ENCODE assay signal across 14 cellular contexts in the genomic region with DNA sequence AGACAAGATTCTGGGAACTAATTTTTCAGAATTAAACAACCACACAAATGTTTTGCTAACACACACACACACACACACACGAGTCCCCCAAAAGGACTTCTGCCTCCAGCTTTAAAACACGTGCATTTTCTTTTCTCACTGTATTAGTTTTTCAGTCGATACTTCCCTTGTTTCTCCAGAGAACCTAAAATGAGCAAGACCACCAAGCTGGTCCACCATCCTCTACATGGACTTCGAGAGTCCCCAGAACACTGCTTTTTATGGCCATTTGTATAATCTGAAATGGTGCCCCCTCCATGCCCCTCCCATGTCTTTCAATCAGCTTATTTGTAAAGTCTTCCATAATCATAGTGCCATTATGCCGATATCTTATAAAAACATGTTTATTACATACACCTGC. TPM values are rescaled to one million over a fixed set of nuclear protein-coding genes. Genes with fewer than 3 reads are reported as not detected.
DNase-seq lines count a peak whose midpoint lies in the region; ATAC-seq and TF ChIP-seq lines count a peak whose summit lies in the region.
"Had no signal": no experiment of that assay in that cellular context is flagged by ENCODE, and none has a peak within 500 bp of the region (broad histone marks: within the 10 kb centered on the region; RNA-seq: fewer than 3 reads in every experiment).

No MANE protein-coding gene starts in this region.

- peak overlapping the region; percentile 72 for H3K27ac ChIP-seq in effector memory CD4-positive, alpha-beta T cell (ENCODE audit: insufficient read depth, low read length, poor library complexity, severe bottlenecking)
- H3K27ac ChIP-seq in transverse colon = peak overlapping the region; percentile 35 to 69 (median 44)
- H3K27ac ChIP-seq in mammary epithelial cell (ENCODE audit: insufficient read depth, low read depth, low read length) = no peak overlapping the region
- H3K27ac ChIP-seq: brain microvascular endothelial cell, left ventricle myocardium inferior had no signal

- no peaks in the 10 kb centered on the region for H3K9me3 Mint-ChIP-seq in activated naive CD4-positive, alpha-beta T cell treated with anti-CD3 and anti-CD28 coated beads for 36 hours
- peaks cover 0 to 11% (median 9%) of the 10 kb centered on the region in 3 donors for H3K9me3 Mint-ChIP-seq in T-cell

- BruUV-seq in mammary epithelial cell (replicated peaks; lab: Mats Ljungman, UMichigan) = no TSS peak

- 63 to 67% methylated on average over 4 to 5 of the region's 5 CpGs for WGBS in transverse colon (ENCODE audit: low coverage in 1 of 2), 2 donors
- WGBS in mammary epithelial cell (ENCODE audit: low coverage, missing lambda C conversion rate) = 85% methylated on average over 5 of the region's 5 CpGs

- POLR2A ChIA-PET in T-cell (lab: Charles Lee) = interaction anchor here in 1 of 2 donors (0.7 kb wide), 1 partner anchor 13 kb away, joined by 3 read pairs; no protein-coding TSS in a partner anchor

- no peaks in the 10 kb centered on the region for H3K79me2 ChIP-seq in mammary epithelial cell (ENCODE audit: insufficient read depth, low read length)

- in situ Hi-C loops in transverse colon (cut with MboI; ENCODE audit: low pct_ligation_motif_present in 1 of 4, low pct_unique_long_range_greater_than_20kb in 1 of 4, low sequenced_read_pairs in 3 of 4) = loop anchor here in 1 of 4 donors (25.0 kb wide), 2 partner anchors 396 to 546 kb away; a partner anchor contains a TSS
- in situ Hi-C loops in mammary epithelial cell (cut with MboI; ENCODE audit: low sequenced_read_pairs in 2 of 2) = no loop called here

- no peaks in the 10 kb centered on the region for H3K9me3 ChIP-seq in effector memory CD4-positive, alpha-beta T cell (ENCODE audit: control insufficient read depth, low read length)
- H3K9me3 ChIP-seq in transverse colon (no peaks in the 10 kb centered on the region), mammary epithelial cell (replicated peaks; ENCODE audit: insufficient read depth, low read length) (no peaks in the 10 kb centered on the region)
- H3K9me3 ChIP-seq: left ventricle myocardium inferior had no signal

- H2AFZ ChIP-seq in mammary epithelial cell (ENCODE audit: low read depth, low read length) = no peak overlapping the region

- no peak for TF ChIP-seq POLR2A in transverse colon (IDR thresholded peaks at IDR 0.05)

- peaks cover 95% of the 10 kb centered on the region for H3K4me1 Mint-ChIP-seq in activated naive CD4-positive, alpha-beta T cell treated with anti-CD3 and anti-CD28 coated beads for 36 hours (ENCODE audit: low read depth)
- H3K4me1 Mint-ChIP-seq in T-cell = peaks cover 93 to 99% (median 97%) of the 10 kb centered on the region in 3 donors

- H3K4me3 ChIP-seq in effector memory CD4-positive, alpha-beta T cell (ENCODE audit: insufficient read depth, low read depth, low read length, poor library complexity, severe bottlenecking) = no peak overlapping the region
- H3K4me3 ChIP-seq in transverse colon (no peak overlapping the region), mammary epithelial cell (replicated peaks in 1 of 3; ENCODE audit: insufficient read depth in 1 of 3, low read depth in 2 of 3, low read length in 3 of 3) (no peak overlapping the region)
- H3K4me3 ChIP-seq: left ventricle myocardium inferior had no signal

- peak overlapping the region; percentile 99 for H3K27ac Mint-ChIP-seq in activated naive CD4-positive, alpha-beta T cell treated with anti-CD3 and anti-CD28 coated beads for 36 hours
- peak overlapping the region; percentile 95 to 96 for H3K27ac Mint-ChIP-seq in T-cell

- DNase-seq in activated naive CD4-positive, alpha-beta T cell treated with anti-CD3 and anti-CD28 coated beads for 36 hours = no peak
- no peak for DNase-seq in activated naive CD4-positive, alpha-beta T cell treated with anti-CD3 and anti-CD28 coated beads, Interleukin-2, amount 50 U/mL, for 16 hours
- DNase-seq in T-cell (no peak), transverse colon (no peak), posterior cingulate gyrus (no peak), mammary epithelial cell (no peak), NCI-H128 (lab: John Stamatoyannopoulos, UW; ENCODE audit: unreplicated experiment) (no peak)
- no peak for DNase-seq in effector memory CD4-positive, alpha-beta T cell
- DNase-seq: brain microvascular endothelial cell, left ventricle myocardium inferior, NCI-H1105 treated with DMSO at 0.1 percent for 48 hours had no signal

- no peak overlapping the region for H3K9ac ChIP-seq in mammary epithelial cell (ENCODE audit: insufficient read depth, low read length)

- H3K4me2 ChIP-seq in mammary epithelial cell (ENCODE audit: insufficient read depth, low read depth, low read length) = no peak overlapping the region

- TF ChIP-seq EP300 in transverse colon (IDR thresholded peaks at IDR 0.05; ENCODE audit: low read depth) = no peak

- intact Hi-C loops in activated naive CD4-positive, alpha-beta T cell treated with anti-CD3 and anti-CD28 coated beads for 36 hours (cut with micrococcal nuclease) = loop anchor here (1.0 to 5.0 kb wide), 13 partner anchors 12 to 586 kb away; a partner anchor contains a TSS
- intact Hi-C loops in transverse colon (cut with DNase I; ENCODE audit: low total_unique reads) (no loop called here), posterior cingulate gyrus (cut with DNase I) (no loop called here), mammary epithelial cell (cut with micrococcal nuclease) (no loop called here)

- ATAC-seq in T-cell (replicated peaks in 1 of 4) = no peak
- ATAC-seq: HepG2 had no signal

- H3K27me3 Mint-ChIP-seq in activated naive CD4-positive, alpha-beta T cell treated with anti-CD3 and anti-CD28 coated beads for 36 hours (ENCODE audit: low read depth) = no peaks in the 10 kb centered on the region
- H3K27me3 Mint-ChIP-seq in T-cell = peaks cover 0 to 2% of the 10 kb centered on the region in 2 donors

- no peaks in the 10 kb centered on the region for H4K20me1 ChIP-seq in mammary epithelial cell (ENCODE audit: insufficient read depth, low read length)

- TF ChIP-seq CTCF in transverse colon (IDR thresholded peaks at IDR 0.05) = no peak
- TF ChIP-seq CTCF in mammary epithelial cell (conservative IDR thresholded peaks at IDR 0.05 in 1 of 2, IDR thresholded peaks at IDR 0.05 in 1 of 2; ENCODE audit: extremely low read depth in 1 of 2, insufficient read depth in 1 of 2, low read depth in 1 of 2, low read length in 2 of 2) = no peak

- H3K27me3 ChIP-seq in effector memory CD4-positive, alpha-beta T cell (replicated peaks; ENCODE audit: control insufficient read depth, insufficient read depth, low read length, poor library complexity, severe bottlenecking) = no peaks in the 10 kb centered on the region
- H3K27me3 ChIP-seq in transverse colon (no peaks in the 10 kb centered on the region), mammary epithelial cell (ENCODE audit: insufficient read depth, low read length) (no peaks in the 10 kb centered on the region)
- H3K27me3 ChIP-seq: brain microvascular endothelial cell had no signal

- H3K36me3 ChIP-seq in effector memory CD4-positive, alpha-beta T cell (ENCODE audit: control insufficient read depth, insufficient read depth, low read length) = no peaks in the 10 kb centered on the region
- H3K36me3 ChIP-seq in transverse colon (no peaks in the 10 kb centered on the region), mammary epithelial cell (ENCODE audit: insufficient read depth, low read length) (no peaks in the 10 kb centered on the region)
- H3K36me3 ChIP-seq: brain microvascular endothelial cell, left ventricle myocardium inferior had no signal

- CTCF ChIA-PET in activated naive CD4-positive, alpha-beta T cell treated with anti-CD3 and anti-CD28 coated beads for 36 hours (lab: Charles Lee) = interaction anchor here (0.5 to 10.6 kb wide), 5 partner anchors 8 to 597 kb away, joined by 3 to 234 read pairs (median 3); a partner anchor contains a TSS
- CTCF ChIA-PET in T-cell (lab: Charles Lee) (interaction anchor here in 1 of 2 donors (1.4 to 5.6 kb wide), 2 partner anchors 19 to 118 kb away, joined by 3 to 50 read pairs; a partner anchor contains a TSS), mammary epithelial cell (lab: Charles Lee; ENCODE audit: low non-redundant PET) (no interaction called here)

- H3K36me3 Mint-ChIP-seq in activated naive CD4-positive, alpha-beta T cell treated with anti-CD3 and anti-CD28 coated beads for 36 hours (ENCODE audit: low read depth) = no peaks in the 10 kb centered on the region
- no peaks in the 10 kb centered on the region for H3K36me3 Mint-ChIP-seq in T-cell

- peak overlapping the region; percentile 59 for H3K4me3 Mint-ChIP-seq in activated naive CD4-positive, alpha-beta T cell treated with anti-CD3 and anti-CD28 coated beads for 36 hours
- peak overlapping the region; percentile 62 to 81 (median 63) for H3K4me3 Mint-ChIP-seq in T-cell

- H3K4me1 ChIP-seq in effector memory CD4-positive, alpha-beta T cell (ENCODE audit: control insufficient read depth, insufficient read depth, low read length, poor library complexity, severe bottlenecking) = peaks cover 72% of the 10 kb centered on the region
- H3K4me1 ChIP-seq in transverse colon = peaks cover 0 to 6% (median 2%) of the 10 kb centered on the region in 4 donors
- H3K4me1 ChIP-seq in mammary epithelial cell (ENCODE audit: insufficient read depth, low read length) = peaks cover 27% of the 10 kb centered on the region

- dilution Hi-C loops in mammary epithelial cell (cut with HindIII; ENCODE audit: low sequenced_read_pairs) = no loop called here

RNA-seq across cellular contexts. Expression of a gene that starts 10.8 kb away (rescaled TPM):
- total RNA-seq in activated naive CD4-positive, alpha-beta T cell treated with anti-CD3 and anti-CD28 coated beads for 36 hours = 1 to 10 TPM; 5.3 to 5.5 TPM
- total RNA-seq in T-cell = 10 to 100 TPM in 4 of 5 donors, 1 to 10 TPM in 1; 3.6 to 28.1 (median 10.9) TPM
- total RNA-seq in transverse colon = 1 to 10 TPM in 1 of 4 donors, under 1 TPM in 1, not detected in 2; 0.82 to 2.7 TPM
- 1 to 10 TPM in 1 of 2 donors, under 1 TPM in 1; 0.87 to 1.0 TPM for total RNA-seq in mammary epithelial cell
- polyA plus RNA-seq in mammary epithelial cell = 0.58 TPM
- 3.5 TPM for polyA minus RNA-seq in mammary epithelial cell
- total RNA-seq: H4 had no signal
- polyA plus RNA-seq: neural cell had no signal

RNA-seq across cellular contexts. Expression of a gene that starts 16.3 kb away (rescaled TPM):
- total RNA-seq in activated naive CD4-positive, alpha-beta T cell treated with anti-CD3 and anti-CD28 coated beads for 36 hours = 100 to 1,000 TPM; 210 to 213 TPM
- 100 to 1,000 TPM; 128 to 234 (median 222) TPM for total RNA-seq in T-cell
- total RNA-seq in transverse colon = 10 to 100 TPM; 43.4 to 61.0 (median 50.7) TPM
- total RNA-seq in mammary epithelial cell = 10 to 100 TPM in 1 of 2 donors, 1 to 10 TPM in 1; 1.5 to 10.5 TPM
- polyA plus RNA-seq in mammary epithelial cell = 2.6 TPM
- 6.5 TPM for polyA minus RNA-seq in mammary epithelial cell
- polyA plus RNA-seq: HepG2, neural cell had no signal
